Comparison of ENCODE assay signal across 17 cellular contexts in the genomic region with DNA sequence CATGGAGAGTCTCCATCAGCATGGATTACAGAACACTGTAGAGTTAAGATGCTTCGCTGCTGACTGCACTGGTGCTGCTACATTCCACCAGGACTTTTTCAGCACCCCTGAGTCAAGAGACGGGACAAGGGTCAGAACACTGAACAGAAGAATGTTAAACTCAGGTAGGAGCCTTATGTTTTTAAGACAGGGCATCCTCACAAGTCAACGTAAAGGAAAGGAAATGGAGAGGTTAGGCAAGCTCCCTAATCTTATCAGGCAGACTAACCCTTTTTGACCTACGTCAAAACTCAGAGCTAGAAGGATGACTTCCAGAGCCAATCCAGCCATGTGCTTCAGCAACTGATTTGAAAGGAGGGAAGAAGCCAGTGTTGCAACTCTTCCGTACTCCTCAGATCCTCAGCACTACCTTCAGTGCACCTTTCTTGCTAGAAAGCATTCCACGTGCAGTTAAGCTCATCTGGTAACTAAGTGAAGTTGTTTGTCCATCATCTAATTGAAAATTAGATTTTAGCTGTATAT. TPM values are rescaled to one million over a fixed set of nuclear protein-coding genes. Genes with fewer than 3 reads are reported as not detected.
A peak's percentile ranks its signal among the peaks of the same experiment; 100 is the strongest.
DNase-seq lines count a peak whose midpoint lies in the region; ATAC-seq and TF ChIP-seq lines count a peak whose summit lies in the region.
"Had no signal": no experiment of that assay in that cellular context is flagged by ENCODE, and none has a peak within 500 bp of the region (broad histone marks: within the 10 kb centered on the region; RNA-seq: fewer than 3 reads in every experiment).

No MANE protein-coding gene starts in this region.

- H4K12ac ChIP-seq in trophoblast cell (ENCODE audit: low read depth, low read length) = no peak overlapping the region

- H4K91ac ChIP-seq in trophoblast cell (ENCODE audit: low read depth, low read length) = no peak overlapping the region

- POLR2A ChIA-PET in Caco-2 (lab: Charles Lee) = interaction anchor here (1.0 to 1.5 kb wide), 2 partner anchors 47 kb away, joined by 8 read pairs; a partner anchor contains a TSS

- intact Hi-C loops in Caco-2 (cut with micrococcal nuclease; ENCODE audit: unreplicated experiment) = loop anchor here (1.0 to 5.0 kb wide), 6 partner anchors 47 to 449 kb away; a partner anchor contains a TSS

- DNase-seq in Caco-2 = peak; percentile 56 to 62
- DNase-seq in WERI-Rb-1 = no peak
- peak; percentile 44 to 54 for DNase-seq in cardiac muscle cell (ENCODE audit: low read depth in 1 of 2, low spot score in 1 of 2)
- peak; percentile 37 to 58 for DNase-seq in trophoblast cell
- DNase-seq in substantia nigra (lab: John Stamatoyannopoulos, UW) = no peak
- DNase-seq in NCI-H446 (lab: John Stamatoyannopoulos, UW) = no peak
- DNase-seq: activated CD4-positive, alpha-beta memory T cell treated with anti-CD3 and anti-CD28 coated beads, Interleukin-2, amount 10 ng/mL, durations not matched to agents 7 days and 5 days; CD8-positive, alpha-beta memory T cell; islet precursor cell; midbrain; stimulated activated CD4-positive, alpha-beta T cell treated with anti-CD3 and anti-CD28 coated beads, Interleukin-4, amount 100 ng/mL, for 24 hours had no signal

- no peak overlapping the region for H3K4me3 ChIP-seq in Caco-2 (ENCODE audit: low read depth, low read length)
- H3K4me3 ChIP-seq in WERI-Rb-1 (ENCODE audit: low read depth, low read length) = no peak overlapping the region
- H3K4me3 ChIP-seq in cardiac muscle cell = no peak overlapping the region
- H3K4me3 ChIP-seq in trophoblast cell (ENCODE audit: low read depth, low read length) = no peak overlapping the region

- CTCF ChIA-PET in Caco-2 (lab: Charles Lee) = no interaction called here

- no TSS peak for BruUV-seq in Caco-2 (replicated peaks; lab: Mats Ljungman, UMichigan)

- no peaks in the 10 kb centered on the region for H3K27me3 ChIP-seq in Caco-2 (replicated peaks; ENCODE audit: control insufficient read depth, insufficient read depth, low read length)
- H3K27me3 ChIP-seq in WERI-Rb-1 (ENCODE audit: insufficient read depth, low read depth, severe bottlenecking) = no peaks in the 10 kb centered on the region
- no peaks in the 10 kb centered on the region for H3K27me3 ChIP-seq in cardiac muscle cell
- H3K27me3 ChIP-seq in trophoblast cell (ENCODE audit: insufficient read depth, low read length) = no peaks in the 10 kb centered on the region
- H3K27me3 ChIP-seq: neutrophil had no signal

- H3K14ac ChIP-seq in trophoblast cell (ENCODE audit: low read length) = no peak overlapping the region

- no peaks in the 10 kb centered on the region for H3K9me3 ChIP-seq in Caco-2
- H3K9me3 ChIP-seq in WERI-Rb-1 (ENCODE audit: severe bottlenecking) = no peaks in the 10 kb centered on the region
- no peaks in the 10 kb centered on the region for H3K9me3 ChIP-seq in cardiac muscle cell (ENCODE audit: low read depth)
- H3K9me3 ChIP-seq in trophoblast cell (ENCODE audit: insufficient read depth, low read depth, low read length) = no peaks in the 10 kb centered on the region
- H3K9me3 ChIP-seq: neutrophil had no signal

- H3K79me2 ChIP-seq in trophoblast cell (ENCODE audit: control insufficient read depth, insufficient read depth, low read length, poor library complexity) = no peaks in the 10 kb centered on the region

- no peak overlapping the region for H2BK12ac ChIP-seq in trophoblast cell (ENCODE audit: low read length)

- H3K27ac ChIP-seq in WERI-Rb-1 (peak overlapping the region; percentile 51), cardiac muscle cell (peak overlapping the region; percentile 33), trophoblast cell (ENCODE audit: low read depth, low read length) (no peak overlapping the region), substantia nigra (ENCODE audit: low read depth, low read length, poor library complexity, severe bottlenecking) (no peak overlapping the region)
- H3K27ac ChIP-seq: neutrophil had no signal

- peaks cover 29% of the 10 kb centered on the region for H3K36me3 Mint-ChIP-seq in Caco-2 (ENCODE audit: insufficient read depth, unreplicated experiment)
- H3K36me3 Mint-ChIP-seq in activated T-helper 17 cell treated with anti-CD3 and anti-CD28 coated beads, Interleukin-2, amount 50 U/mL, for 72 hours (ENCODE audit: low read depth) = peaks cover 18% of the 10 kb centered on the region

- no peak overlapping the region for H4K8ac ChIP-seq in trophoblast cell (ENCODE audit: low read depth, low read length)

- H3K9ac ChIP-seq in trophoblast cell (ENCODE audit: low read length) = no peak overlapping the region

- H3K23ac ChIP-seq in trophoblast cell (ENCODE audit: low read length) = no peak overlapping the region

- peaks cover 14% of the 10 kb centered on the region for H3K4me1 Mint-ChIP-seq in Caco-2 (ENCODE audit: low read depth, unreplicated experiment)
- H3K4me1 Mint-ChIP-seq in activated T-helper 17 cell treated with anti-CD3 and anti-CD28 coated beads, Interleukin-2, amount 50 U/mL, for 72 hours = no peaks in the 10 kb centered on the region
- H3K4me1 Mint-ChIP-seq: IgD-negative memory B cell had no signal

- no peak overlapping the region for H2AFZ ChIP-seq in trophoblast cell (ENCODE audit: insufficient read depth, low read length, poor library complexity)

- H3K4me2 ChIP-seq in trophoblast cell (ENCODE audit: low read length) = no peak overlapping the region

- H3K4me1 ChIP-seq in Caco-2 = peaks cover 43% of the 10 kb centered on the region
- H3K4me1 ChIP-seq in cardiac muscle cell (ENCODE audit: low read depth) = peaks cover 56% of the 10 kb centered on the region
- peaks cover 0 to 5% of the 10 kb centered on the region in 2 experiments for H3K4me1 ChIP-seq in trophoblast cell (ENCODE audit: control insufficient read depth in 1 of 2, insufficient read depth in 2 of 2, low read length in 2 of 2)

- H3K27me3 Mint-ChIP-seq in Caco-2 (ENCODE audit: insufficient read depth, unreplicated experiment) = no peaks in the 10 kb centered on the region
- H3K27me3 Mint-ChIP-seq in activated T-helper 17 cell treated with anti-CD3 and anti-CD28 coated beads, Interleukin-2, amount 50 U/mL, for 72 hours = no peaks in the 10 kb centered on the region
- H3K27me3 Mint-ChIP-seq: activated CD4-positive, alpha-beta memory T cell treated with anti-CD3 and anti-CD28 coated beads, Interleukin-2, amount 10 ng/mL, durations not matched to agents 7 days and 5 days; CD8-positive, alpha-beta memory T cell; IgD-negative memory B cell had no signal

- no peak overlapping the region for H2BK120ac ChIP-seq in trophoblast cell (ENCODE audit: insufficient read depth, low read length, poor library complexity)

- no CpG with 5 or more reads among the region's 6 CpGs for WGBS in trophoblast cell (ENCODE audit: extremely low coverage, insufficient coverage, insufficient read length)

- peak overlapping the region; percentile 5 for H3K4me3 Mint-ChIP-seq in Caco-2 (ENCODE audit: unreplicated experiment)
- no peak overlapping the region for H3K4me3 Mint-ChIP-seq in activated T-helper 17 cell treated with anti-CD3 and anti-CD28 coated beads, Interleukin-2, amount 50 U/mL, for 72 hours
- H3K4me3 Mint-ChIP-seq: activated CD4-positive, alpha-beta memory T cell treated with anti-CD3 and anti-CD28 coated beads, Interleukin-2, amount 10 ng/mL, durations not matched to agents 7 days and 5 days; CD8-positive, alpha-beta memory T cell; IgD-negative memory B cell had no signal

- H3K36me3 ChIP-seq in Caco-2 (ENCODE audit: control insufficient read depth, insufficient read depth, low read length) = peaks cover 2% of the 10 kb centered on the region; the same call in 1 of the 2 replicates
- peaks cover 56% of the 10 kb centered on the region for H3K36me3 ChIP-seq in WERI-Rb-1
- no peaks in the 10 kb centered on the region for H3K36me3 ChIP-seq in cardiac muscle cell
- H3K36me3 ChIP-seq in trophoblast cell (ENCODE audit: control insufficient read depth in 1 of 2, insufficient read depth in 2 of 2, low read length in 2 of 2) = peaks cover 0 to 2% of the 10 kb centered on the region in 2 experiments

- H3K79me1 ChIP-seq in trophoblast cell (ENCODE audit: low read length) = no peaks in the 10 kb centered on the region

- no peak overlapping the region for H2AK5ac ChIP-seq in trophoblast cell (ENCODE audit: low read length)

- no peak overlapping the region for H2BK5ac ChIP-seq in trophoblast cell (ENCODE audit: low read depth, low read length, poor library complexity)

- no peak overlapping the region for H3K18ac ChIP-seq in trophoblast cell (ENCODE audit: low read length)

- H3K4ac ChIP-seq in trophoblast cell (ENCODE audit: low read depth, low read length) = no peak overlapping the region

- no peak for ATAC-seq in activated T-helper 17 cell treated with anti-CD3 and anti-CD28 coated beads, Interleukin-2, amount 50 U/mL, for 72 hours (replicated peaks)
- no peak for ATAC-seq in HG02938 (IDR thresholded peaks at IDR 0.05; ENCODE audit: unreplicated experiment)
- ATAC-seq: Panc1, sciatic nerve had no signal

- no peaks in the 10 kb centered on the region for H3K9me3 Mint-ChIP-seq in Caco-2 (ENCODE audit: unreplicated experiment)
- H3K9me3 Mint-ChIP-seq in activated T-helper 17 cell treated with anti-CD3 and anti-CD28 coated beads, Interleukin-2, amount 50 U/mL, for 72 hours = no peaks in the 10 kb centered on the region
- H3K9me3 Mint-ChIP-seq: activated CD4-positive, alpha-beta memory T cell treated with anti-CD3 and anti-CD28 coated beads, Interleukin-2, amount 10 ng/mL, durations not matched to agents 7 days and 5 days; CD8-positive, alpha-beta memory T cell; IgD-negative memory B cell had no signal

- peak overlapping the region; percentile 31 for H3K27ac Mint-ChIP-seq in Caco-2 (ENCODE audit: unreplicated experiment)
- H3K27ac Mint-ChIP-seq in activated T-helper 17 cell treated with anti-CD3 and anti-CD28 coated beads, Interleukin-2, amount 50 U/mL, for 72 hours = no peak overlapping the region
- H3K27ac Mint-ChIP-seq: activated CD4-positive, alpha-beta memory T cell treated with anti-CD3 and anti-CD28 coated beads, Interleukin-2, amount 10 ng/mL, durations not matched to agents 7 days and 5 days; CD8-positive, alpha-beta memory T cell; IgD-negative memory B cell had no signal

- no peak for TF ChIP-seq CTCF in Caco-2 (IDR thresholded peaks at IDR 0.05; ENCODE audit: insufficient read depth in 1 of 2, low read depth in 1 of 2, low read length in 1 of 2, severe bottlenecking in 1 of 2, unreplicated experiment in 1 of 2)
- no peak for TF ChIP-seq CTCF in WERI-Rb-1 (IDR thresholded peaks at IDR 0.05; ENCODE audit: low read depth, low read length)
- no peak for TF ChIP-seq CTCF in cardiac muscle cell (IDR thresholded peaks at IDR 0.05; ENCODE audit: low read depth, low read length)

RNA-seq across cellular contexts. Expression of a gene that starts 46.8 kb away (rescaled TPM):
- total RNA-seq in Caco-2 (2022) = 6.9 and 7.3 TPM in 2 replicates
- total RNA-seq in cardiac muscle cell = 5.1 and 22.5 TPM in 2 replicates
- 10.2 and 27.0 TPM in 2 replicates for polyA plus RNA-seq in cardiac muscle cell
- 2.0 and 2.6 TPM in 2 replicates for polyA plus RNA-seq in trophoblast cell (2013)
- total RNA-seq in activated T-helper 17 cell treated with anti-CD3 and anti-CD28 coated beads, Interleukin-2, amount 50 U/mL, for 72 hours = 10 to 100 TPM in 1 of 2 donors, 1 to 10 TPM in 1; 9.7 to 11.4 TPM
- polyA plus RNA-seq: IgD-negative memory B cell had no signal

RNA-seq across cellular contexts. Expression of a gene that starts 46.9 kb away (rescaled TPM):
- total RNA-seq in Caco-2 (2022) (22.4 and 24.6 TPM in 2 replicates), cardiac muscle cell (26.9 and 28.0 TPM in 2 replicates)
- polyA plus RNA-seq in cardiac muscle cell = 18.1 and 39.3 TPM in 2 replicates
- polyA plus RNA-seq in trophoblast cell (2013) = 8.9 and 11.0 TPM in 2 replicates
- total RNA-seq in activated T-helper 17 cell treated with anti-CD3 and anti-CD28 coated beads, Interleukin-2, amount 50 U/mL, for 72 hours = 10 to 100 TPM; 18.1 to 21.8 TPM

RNA-seq across cellular contexts. Expression of a gene that starts 47.0 kb away (rescaled TPM):
- total RNA-seq in Caco-2 (2022) = 16.4 and 19.2 TPM in 2 replicates
- total RNA-seq in cardiac muscle cell = 6.7 and 9.2 TPM in 2 replicates
- polyA plus RNA-seq in cardiac muscle cell = 4.5 and 6.6 TPM in 2 replicates
- 7.3 and 7.9 TPM in 2 replicates for polyA plus RNA-seq in trophoblast cell (2013)
- 10 to 100 TPM; 14.7 to 25.0 TPM for total RNA-seq in activated T-helper 17 cell treated with anti-CD3 and anti-CD28 coated beads, Interleukin-2, amount 50 U/mL, for 72 hours

RNA-seq across cellular contexts. Expression of a gene that starts 47.4 kb away (rescaled TPM):
- total RNA-seq in Caco-2 (2022) (40.3 and 46.1 TPM in 2 replicates), cardiac muscle cell (42.6 and 49.8 TPM in 2 replicates)
- 37.3 and 41.6 TPM in 2 replicates for polyA plus RNA-seq in cardiac muscle cell
- polyA plus RNA-seq in trophoblast cell (2013) = 14.8 and 16.5 TPM in 2 replicates
- total RNA-seq in activated T-helper 17 cell treated with anti-CD3 and anti-CD28 coated beads, Interleukin-2, amount 50 U/mL, for 72 hours = 10 to 100 TPM; 21.0 to 39.7 TPM

Comparison
In these comparisons a context has a peak if more than half of its experiments do, and no peak if none do; other contexts are left out.
1. DNase-seq: peak in Caco-2 (2 of 2), cardiac muscle cell (2 of 2) and trophoblast cell (2 of 2); none in WERI-Rb-1 (single experiment), substantia nigra (0 of 49) and NCI-H446 (0 of 2).
2. H3K27ac ChIP-seq: peak in WERI-Rb-1 (single experiment) and cardiac muscle cell (single experiment); none in trophoblast cell (single experiment) and substantia nigra (single experiment).